1 cellular context compared by ENCODE assay signal in the genomic region with DNA sequence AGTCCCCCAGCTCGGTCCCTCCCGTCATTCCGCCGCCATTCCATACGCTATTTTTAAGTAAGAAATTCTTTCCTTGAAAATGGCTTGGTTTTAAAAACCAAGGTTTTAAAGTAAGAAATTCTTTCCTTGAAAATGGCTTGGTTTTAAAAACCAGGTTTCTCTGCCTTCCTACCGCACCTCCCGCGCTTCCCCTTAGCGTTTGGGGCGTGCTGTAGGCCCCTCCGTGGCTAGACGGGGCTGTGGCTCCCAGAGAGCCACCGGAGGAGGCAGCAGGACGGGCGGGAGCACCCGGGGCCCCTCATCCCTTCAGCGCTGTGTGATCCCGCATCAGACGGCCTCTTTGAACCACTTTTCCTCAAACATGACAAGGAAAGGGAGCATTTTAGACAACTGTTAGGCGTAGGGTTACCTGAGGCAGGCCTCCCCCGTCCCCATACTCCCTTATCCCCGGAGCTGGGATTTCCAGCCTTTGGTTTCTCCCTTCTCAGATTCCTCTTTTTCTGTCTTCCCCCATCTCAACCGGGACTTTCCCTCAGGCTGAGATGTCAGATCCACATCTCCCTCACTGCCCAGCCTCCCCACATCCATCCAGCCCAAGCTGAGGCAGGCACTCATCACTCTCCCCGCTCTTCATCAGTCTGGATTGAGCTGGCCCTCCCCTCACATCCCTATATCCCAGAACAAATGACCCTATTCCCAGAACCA.
TF ChIP-seq lines count a peak whose summit lies in the region.

No MANE protein-coding gene starts in this region.

TF ChIP-seq in IMR-90, 13 proteins besides CTCF, POLR2A, EP300 and RAD21 (continued from another document):
- TF ChIP-seq, protein P1, sequence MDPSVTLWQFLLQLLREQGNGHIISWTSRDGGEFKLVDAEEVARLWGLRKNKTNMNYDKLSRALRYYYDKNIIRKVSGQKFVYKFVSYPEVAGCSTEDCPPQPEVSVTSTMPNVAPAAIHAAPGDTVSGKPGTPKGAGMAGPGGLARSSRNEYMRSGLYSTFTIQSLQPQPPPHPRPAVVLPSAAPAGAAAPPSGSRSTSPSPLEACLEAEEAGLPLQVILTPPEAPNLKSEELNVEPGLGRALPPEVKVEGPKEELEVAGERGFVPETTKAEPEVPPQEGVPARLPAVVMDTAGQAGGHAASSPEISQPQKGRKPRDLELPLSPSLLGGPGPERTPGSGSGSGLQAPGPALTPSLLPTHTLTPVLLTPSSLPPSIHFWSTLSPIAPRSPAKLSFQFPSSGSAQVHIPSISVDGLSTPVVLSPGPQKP (IDR thresholded peaks at IDR 0.05; ENCODE audit: borderline replicate concordance, low read depth, low read length) = no peak
- TF ChIP-seq MAFK (IDR thresholded peaks at IDR 0.05; ENCODE audit: low read depth, low read length) = no peak
